In genomic region chr5:1801061-1801953, GRCh38 we compare ENCODE assay signal across 1 cellular context.
TF ChIP-seq lines count a peak whose summit lies in the region.

Gene NDUFS6, plus strand, starts transcription at chr5:1801407. Its CDS starts 11 bp downstream, at chr5:1801418.

TF ChIP-seq in HEK293, 187 proteins besides CTCF, POLR2A, EP300 and RAD21 (continued from another document and continues in another):
- TF ChIP-seq BCL6B (tag by site-specific recombination; IDR thresholded peaks at IDR 0.05) (no peak), ZNF423 (tag by site-specific recombination; IDR thresholded peaks at IDR 0.05) (no peak), ZNF76 (tag by site-specific recombination; IDR thresholded peaks at IDR 0.05; ENCODE audit: borderline replicate concordance, low read depth) (peak; percentile 77; the same call in 1 of the 2 replicates), MEIS1 (CRISPR knock-in tag; IDR thresholded peaks at IDR 0.05; ENCODE audit: borderline replicate concordance) (no peak), ZNF510 (tag by site-specific recombination; IDR thresholded peaks at IDR 0.05; ENCODE audit: insufficient replicate concordance) (no peak), ZNF792 (tag by site-specific recombination; IDR thresholded peaks at IDR 0.05) (no peak), GLIS1 (tag by site-specific recombination; IDR thresholded peaks at IDR 0.05) (no peak), SP7 (tag by site-specific recombination; IDR thresholded peaks at IDR 0.05) (peak; percentile 70), ZNF747 (tag by site-specific recombination; IDR thresholded peaks at IDR 0.05) (no peak), ZNF335 (tag by site-specific recombination; conservative IDR thresholded peaks at IDR 0.05) (peak; percentile 97), TRIM28 (IDR thresholded peaks at IDR 0.05; ENCODE audit: borderline replicate concordance, low read length) (no peak), ZNF473 (tag by site-specific recombination; IDR thresholded peaks at IDR 0.05) (no peak), ZNF169 (tag by site-specific recombination; IDR thresholded peaks at IDR 0.05) (no peak), ZNF184 (tag by site-specific recombination; IDR thresholded peaks at IDR 0.05) (no peak; the same call in 1 of the 2 replicates), IKZF3 (tag by site-specific recombination; IDR thresholded peaks at IDR 0.05) (no peak), ZBTB48 (tag by site-specific recombination; IDR thresholded peaks at IDR 0.05) (peak; percentile 38; the same call in 1 of the 2 replicates), ZSCAN30 (tag by site-specific recombination; IDR thresholded peaks at IDR 0.05) (no peak), ZNF10 (tag by site-specific recombination; IDR thresholded peaks at IDR 0.05) (0 out of 2 replicates have a peak, but pooled peaks have one; percentile 0), ZNF404 (tag by site-specific recombination; IDR thresholded peaks at IDR 0.05) (no peak), ZNF830 (tag by site-specific recombination; IDR thresholded peaks at IDR 0.05; ENCODE audit: low read depth) (no peak), ZNF433 (tag by site-specific recombination; IDR thresholded peaks at IDR 0.05; ENCODE audit: low read depth) (no peak), ZNF202 (tag by site-specific recombination; IDR thresholded peaks at IDR 0.05; ENCODE audit: borderline replicate concordance) (no peak), ZNF558 (tag by site-specific recombination; IDR thresholded peaks at IDR 0.05) (no peak), SP2 (tag by site-specific recombination; IDR thresholded peaks at IDR 0.05) (peak; percentile 36), ZNF2 (tag by site-specific recombination; IDR thresholded peaks at IDR 0.05) (peak; percentile 91), ZFP3 (tag by site-specific recombination; IDR thresholded peaks at IDR 0.05; ENCODE audit: low read depth) (no peak), ZNF24 (tag by site-specific recombination; IDR thresholded peaks at IDR 0.05) (0 out of 2 replicates have a peak, but pooled peaks have one; percentile 36), ZFP37 (tag by site-specific recombination; IDR thresholded peaks at IDR 0.05) (no peak), ZBTB11 (tag by site-specific recombination; conservative IDR thresholded peaks at IDR 0.05; ENCODE audit: low read depth) (no peak), KLF8 (tag by site-specific recombination; IDR thresholded peaks at IDR 0.05) (no peak; the same call in 1 of the 2 replicates), ZNF18 (tag by site-specific recombination; IDR thresholded peaks at IDR 0.05) (peak; percentile 62; the same call in 1 of the 2 replicates), ZBTB1 (tag by site-specific recombination; IDR thresholded peaks at IDR 0.05) (no peak; the same call in none of the 2 replicates), ZNF16 (tag by site-specific recombination; IDR thresholded peaks at IDR 0.05; ENCODE audit: low read depth) (no peak), ZNF600 (tag by site-specific recombination; IDR thresholded peaks at IDR 0.05) (peak; percentile 92), REPIN1 (tag by site-specific recombination; IDR thresholded peaks at IDR 0.05; ENCODE audit: low read depth) (no peak), ZBTB21 (tag by site-specific recombination; IDR thresholded peaks at IDR 0.05) (no peak), ZNF544 (tag by site-specific recombination; IDR thresholded peaks at IDR 0.05) (no peak), RBAK (tag by site-specific recombination; IDR thresholded peaks at IDR 0.05) (no peak), HOXA7 (CRISPR knock-in tag; IDR thresholded peaks at IDR 0.05; ENCODE audit: borderline replicate concordance) (no peak), ZNF394 (tag by site-specific recombination; IDR thresholded peaks at IDR 0.05; ENCODE audit: borderline replicate concordance) (no peak), EGR2 (tag by site-specific recombination; IDR thresholded peaks at IDR 0.05; ENCODE audit: low read depth) (no peak), ATF2 (tag by site-specific recombination; IDR thresholded peaks at IDR 0.05; ENCODE audit: low read depth) (no peak), ZNF341 (tag by site-specific recombination; IDR thresholded peaks at IDR 0.05; ENCODE audit: low read depth) (peak; percentile 14; the same call in 1 of the 2 replicates), ZNF701 (tag by site-specific recombination; IDR thresholded peaks at IDR 0.05) (no peak), SP3 (tag by site-specific recombination; IDR thresholded peaks at IDR 0.05) (no peak; the same call in 1 of the 2 replicates), GLI2 (tag by site-specific recombination; IDR thresholded peaks at IDR 0.05; ENCODE audit: borderline replicate concordance, low read depth) (no peak)
- TF ChIP-seq, protein P1, sequence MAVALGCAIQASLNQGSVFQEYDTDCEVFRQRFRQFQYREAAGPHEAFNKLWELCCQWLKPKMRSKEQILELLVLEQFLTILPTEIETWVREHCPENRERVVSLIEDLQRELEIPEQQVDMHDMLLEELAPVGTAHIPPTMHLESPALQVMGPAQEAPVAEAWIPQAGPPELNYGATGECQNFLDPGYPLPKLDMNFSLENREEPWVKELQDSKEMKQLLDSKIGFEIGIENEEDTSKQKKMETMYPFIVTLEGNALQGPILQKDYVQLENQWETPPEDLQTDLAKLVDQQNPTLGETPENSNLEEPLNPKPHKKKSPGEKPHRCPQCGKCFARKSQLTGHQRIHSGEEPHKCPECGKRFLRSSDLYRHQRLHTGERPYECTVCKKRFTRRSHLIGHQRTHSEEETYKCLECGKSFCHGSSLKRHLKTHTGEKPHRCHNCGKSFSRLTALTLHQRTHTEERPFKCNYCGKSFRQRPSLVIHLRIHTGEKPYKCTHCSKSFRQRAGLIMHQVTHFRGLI (tag by site-specific recombination; IDR thresholded peaks at IDR 0.05) = no peak
- TF ChIP-seq, protein P2, sequence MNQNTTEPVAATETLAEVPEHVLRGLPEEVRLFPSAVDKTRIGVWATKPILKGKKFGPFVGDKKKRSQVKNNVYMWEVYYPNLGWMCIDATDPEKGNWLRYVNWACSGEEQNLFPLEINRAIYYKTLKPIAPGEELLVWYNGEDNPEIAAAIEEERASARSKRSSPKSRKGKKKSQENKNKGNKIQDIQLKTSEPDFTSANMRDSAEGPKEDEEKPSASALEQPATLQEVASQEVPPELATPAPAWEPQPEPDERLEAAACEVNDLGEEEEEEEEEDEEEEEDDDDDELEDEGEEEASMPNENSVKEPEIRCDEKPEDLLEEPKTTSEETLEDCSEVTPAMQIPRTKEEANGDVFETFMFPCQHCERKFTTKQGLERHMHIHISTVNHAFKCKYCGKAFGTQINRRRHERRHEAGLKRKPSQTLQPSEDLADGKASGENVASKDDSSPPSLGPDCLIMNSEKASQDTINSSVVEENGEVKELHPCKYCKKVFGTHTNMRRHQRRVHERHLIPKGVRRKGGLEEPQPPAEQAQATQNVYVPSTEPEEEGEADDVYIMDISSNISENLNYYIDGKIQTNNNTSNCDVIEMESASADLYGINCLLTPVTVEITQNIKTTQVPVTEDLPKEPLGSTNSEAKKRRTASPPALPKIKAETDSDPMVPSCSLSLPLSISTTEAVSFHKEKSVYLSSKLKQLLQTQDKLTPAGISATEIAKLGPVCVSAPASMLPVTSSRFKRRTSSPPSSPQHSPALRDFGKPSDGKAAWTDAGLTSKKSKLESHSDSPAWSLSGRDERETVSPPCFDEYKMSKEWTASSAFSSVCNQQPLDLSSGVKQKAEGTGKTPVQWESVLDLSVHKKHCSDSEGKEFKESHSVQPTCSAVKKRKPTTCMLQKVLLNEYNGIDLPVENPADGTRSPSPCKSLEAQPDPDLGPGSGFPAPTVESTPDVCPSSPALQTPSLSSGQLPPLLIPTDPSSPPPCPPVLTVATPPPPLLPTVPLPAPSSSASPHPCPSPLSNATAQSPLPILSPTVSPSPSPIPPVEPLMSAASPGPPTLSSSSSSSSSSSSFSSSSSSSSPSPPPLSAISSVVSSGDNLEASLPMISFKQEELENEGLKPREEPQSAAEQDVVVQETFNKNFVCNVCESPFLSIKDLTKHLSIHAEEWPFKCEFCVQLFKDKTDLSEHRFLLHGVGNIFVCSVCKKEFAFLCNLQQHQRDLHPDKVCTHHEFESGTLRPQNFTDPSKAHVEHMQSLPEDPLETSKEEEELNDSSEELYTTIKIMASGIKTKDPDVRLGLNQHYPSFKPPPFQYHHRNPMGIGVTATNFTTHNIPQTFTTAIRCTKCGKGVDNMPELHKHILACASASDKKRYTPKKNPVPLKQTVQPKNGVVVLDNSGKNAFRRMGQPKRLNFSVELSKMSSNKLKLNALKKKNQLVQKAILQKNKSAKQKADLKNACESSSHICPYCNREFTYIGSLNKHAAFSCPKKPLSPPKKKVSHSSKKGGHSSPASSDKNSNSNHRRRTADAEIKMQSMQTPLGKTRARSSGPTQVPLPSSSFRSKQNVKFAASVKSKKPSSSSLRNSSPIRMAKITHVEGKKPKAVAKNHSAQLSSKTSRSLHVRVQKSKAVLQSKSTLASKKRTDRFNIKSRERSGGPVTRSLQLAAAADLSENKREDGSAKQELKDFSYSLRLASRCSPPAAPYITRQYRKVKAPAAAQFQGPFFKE (tag by site-specific recombination; IDR thresholded peaks at IDR 0.05; ENCODE audit: borderline replicate concordance) = peak; percentile 39; the same call in 1 of the 2 replicates
- TF ChIP-seq, protein P3, sequence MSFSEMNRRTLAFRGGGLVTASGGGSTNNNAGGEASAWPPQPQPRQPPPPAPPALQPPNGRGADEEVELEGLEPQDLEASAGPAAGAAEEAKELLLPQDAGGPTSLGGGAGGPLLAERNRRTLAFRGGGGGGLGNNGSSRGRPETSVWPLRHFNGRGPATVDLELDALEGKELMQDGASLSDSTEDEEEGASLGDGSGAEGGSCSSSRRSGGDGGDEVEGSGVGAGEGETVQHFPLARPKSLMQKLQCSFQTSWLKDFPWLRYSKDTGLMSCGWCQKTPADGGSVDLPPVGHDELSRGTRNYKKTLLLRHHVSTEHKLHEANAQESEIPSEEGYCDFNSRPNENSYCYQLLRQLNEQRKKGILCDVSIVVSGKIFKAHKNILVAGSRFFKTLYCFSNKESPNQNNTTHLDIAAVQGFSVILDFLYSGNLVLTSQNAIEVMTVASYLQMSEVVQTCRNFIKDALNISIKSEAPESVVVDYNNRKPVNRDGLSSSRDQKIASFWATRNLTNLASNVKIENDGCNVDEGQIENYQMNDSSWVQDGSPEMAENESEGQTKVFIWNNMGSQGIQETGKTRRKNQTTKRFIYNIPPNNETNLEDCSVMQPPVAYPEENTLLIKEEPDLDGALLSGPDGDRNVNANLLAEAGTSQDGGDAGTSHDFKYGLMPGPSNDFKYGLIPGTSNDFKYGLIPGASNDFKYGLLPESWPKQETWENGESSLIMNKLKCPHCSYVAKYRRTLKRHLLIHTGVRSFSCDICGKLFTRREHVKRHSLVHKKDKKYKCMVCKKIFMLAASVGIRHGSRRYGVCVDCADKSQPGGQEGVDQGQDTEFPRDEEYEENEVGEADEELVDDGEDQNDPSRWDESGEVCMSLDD (tag by site-specific recombination; IDR thresholded peaks at IDR 0.05) = peak; percentile 90
